8 cellular contexts compared by ENCODE assay signal in the genomic region with DNA sequence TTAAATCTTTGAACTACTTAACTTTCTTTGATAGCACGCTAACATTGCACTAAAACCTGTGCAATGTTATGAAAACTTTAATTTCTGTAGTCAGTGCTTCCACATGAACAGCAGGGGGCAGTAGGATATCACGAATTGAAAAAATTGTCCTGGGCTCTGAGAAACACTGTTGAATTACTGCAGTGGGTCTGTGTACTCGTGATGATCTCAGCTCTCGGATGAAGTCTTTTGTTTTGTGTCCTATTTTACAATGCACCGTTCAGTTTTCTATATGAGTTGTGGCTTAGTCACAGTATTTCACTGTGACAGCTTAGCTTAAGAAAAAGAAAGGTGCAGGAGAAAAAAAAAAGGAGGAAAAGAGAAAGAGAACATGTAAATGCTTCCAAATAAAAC.
DNase-seq lines count a peak whose midpoint lies in the region; ATAC-seq and TF ChIP-seq lines count a peak whose summit lies in the region.

No MANE protein-coding gene starts in this region.

- ATAC-seq in GM18498 (IDR thresholded peaks at IDR 0.05; ENCODE audit: unreplicated experiment) = peak; percentile 59
- ATAC-seq in HG02943 (IDR thresholded peaks at IDR 0.05; ENCODE audit: low read depth, unreplicated experiment) = peak; percentile 77

- peak; percentile 75 for DNase-seq in AG08396 (ENCODE audit: low spot score)
- DNase-seq in NCI-H2029 (lab: John Stamatoyannopoulos, UW) = peak; percentile 40
- peak; percentile 12 for DNase-seq in T-helper 9 cell
- DNase-seq in choroid plexus epithelial cell (ENCODE audit: low read depth) = peak; percentile 95
- DNase-seq in kidney tubule cell (ENCODE audit: low spot score) = peak; percentile 81
- DNase-seq in stimulated activated CD4-positive, alpha-beta T cell treated with anti-CD3 and anti-CD28 coated beads, Interleukin-2, amount 100 ng/mL, for 48 hours = peak; percentile 29 to 31

- H3K4me3 ChIP-seq in choroid plexus epithelial cell (ENCODE audit: low read depth, low read length) = peak overlapping the region; percentile 54

- peak; percentile 80 for TF ChIP-seq CTCF in choroid plexus epithelial cell (conservative IDR thresholded peaks at IDR 0.05; ENCODE audit: low read depth, low read length)

Comparison
In these comparisons a context has a peak if more than half of its experiments do, and no peak if none do; other contexts are left out.
1. Peak in every context shown above with its lines: DNase-seq, ATAC-seq and H3K4me3 ChIP-seq.
2. DNase-seq: peak in every context shown above with its lines; median percentile 95 in choroid plexus epithelial cell; 81 in kidney tubule cell; 75 in AG08396; 40 in NCI-H2029; 30 in stimulated activated CD4-positive, alpha-beta T cell treated with anti-CD3 and anti-CD28 coated beads, Interleukin-2, amount 100 ng/mL, for 48 hours; 12 in T-helper 9 cell.